In genomic region chrX:25523574-25523973, GRCh38 we compare ENCODE assay signal across 9 cellular contexts.
A peak's percentile ranks its signal among the peaks of the same experiment; 100 is the strongest.
DNase-seq lines count a peak whose midpoint lies in the region; ATAC-seq and TF ChIP-seq lines count a peak whose summit lies in the region.
"Had no signal": no experiment of that assay in that cellular context is flagged by ENCODE, and none has a peak within 500 bp of the region (broad histone marks: within the 10 kb centered on the region; RNA-seq: fewer than 3 reads in every experiment).

No MANE protein-coding gene starts in this region.

- H2AFZ ChIP-seq in mesenchymal stem cell (ENCODE audit: low read depth, low read length) = no peak overlapping the region

- whole genome bisulfite sequencing in mesenchymal stem cell = 0% methylated on average over 3 of the region's 5 CpGs

- no peaks in the 10 kb centered on the region for H3K9me3 ChIP-seq in mesenchymal stem cell (ENCODE audit: control insufficient read depth, low read length)
- H3K9me3 ChIP-seq: thoracic aorta had no signal

- no peak for ATAC-seq in HG02973 (IDR thresholded peaks at IDR 0.05; ENCODE audit: unreplicated experiment)
- no peak for ATAC-seq in activated naive CD4-positive, alpha-beta T cell treated with anti-CD3 and anti-CD28 coated beads, Interleukin-2, amount 50 U/mL, for 72 hours
- no peak for ATAC-seq in GM18520 (IDR thresholded peaks at IDR 0.05; ENCODE audit: unreplicated experiment)

- H3K4me3 ChIP-seq in GM12865 (ENCODE audit: low read depth, low read length) = no peak overlapping the region
- no peak overlapping the region for H3K4me3 ChIP-seq in astrocyte of the cerebellum (ENCODE audit: low read depth, low read length)
- no peak overlapping the region for H3K4me3 ChIP-seq in mesenchymal stem cell (ENCODE audit: insufficient read depth in 1 of 2, low read depth in 1 of 2, low read length in 2 of 2)
- H3K4me3 ChIP-seq: thoracic aorta had no signal

- in situ Hi-C loops in astrocyte of the cerebellum (cut with HindIII; ENCODE audit: low sequenced_read_pairs) = no loop called here

- no peak overlapping the region for H3K18ac ChIP-seq in mesenchymal stem cell (ENCODE audit: low read depth in 1 of 2, low read length in 2 of 2)

- H2BK120ac ChIP-seq in mesenchymal stem cell (ENCODE audit: low read depth, low read length) = no peak overlapping the region

- DNase-seq in GM12865 (ENCODE audit: low read depth) (peak; percentile 13), NCI-H1105 treated with DMSO at 0.1 percent for 48 hours (lab: John Stamatoyannopoulos, UW) (peak; percentile 58), astrocyte of the cerebellum (ENCODE audit: low read depth) (peak; percentile 13), mesenchymal stem cell (no peak), DMS79 (lab: John Stamatoyannopoulos, UW) (no peak)
- no peak for DNase-seq in activated naive CD4-positive, alpha-beta T cell treated with anti-CD3 and anti-CD28 coated beads, Interleukin-2, amount 50 U/mL, for 72 hours (ENCODE audit: low spot score in 2 of 2)

- H3K4me1 ChIP-seq in mesenchymal stem cell (ENCODE audit: control insufficient read depth, insufficient read depth, low read depth, low read length) = no peaks in the 10 kb centered on the region

- no peak overlapping the region for H3K27ac ChIP-seq in mesenchymal stem cell (ENCODE audit: low read length, poor library complexity, severe bottlenecking)
- H3K27ac ChIP-seq: thoracic aorta had no signal

- TF ChIP-seq CTCF in GM12865 (IDR thresholded peaks at IDR 0.05; ENCODE audit: insufficient read depth, low read depth, low read length, missing control alignments) (no peak), astrocyte of the cerebellum (IDR thresholded peaks at IDR 0.05; ENCODE audit: low read depth, low read length, missing control alignments) (peak; percentile 46)

- peak overlapping the region; percentile 46 for H3K9ac ChIP-seq in mesenchymal stem cell (ENCODE audit: low read length)

- H3K9me3 Mint-ChIP-seq in activated naive CD4-positive, alpha-beta T cell treated with anti-CD3 and anti-CD28 coated beads, Interleukin-2, amount 50 U/mL, for 72 hours = no peaks in the 10 kb centered on the region

- H3K23ac ChIP-seq in mesenchymal stem cell (ENCODE audit: low read length in 2 of 2) = no peak overlapping the region

- no peak overlapping the region for H3K4ac ChIP-seq in mesenchymal stem cell (ENCODE audit: low read depth in 1 of 2, low read length in 2 of 2)

- H3K36me3 Mint-ChIP-seq in activated naive CD4-positive, alpha-beta T cell treated with anti-CD3 and anti-CD28 coated beads, Interleukin-2, amount 50 U/mL, for 72 hours = no peaks in the 10 kb centered on the region

- no peak overlapping the region for H2BK15ac ChIP-seq in mesenchymal stem cell (ENCODE audit: low read depth, poor library complexity, severe bottlenecking)

- H3K27me3 ChIP-seq in mesenchymal stem cell (ENCODE audit: control insufficient read depth in 1 of 2, insufficient read depth in 1 of 2, low read length in 2 of 2) = no peaks in the 10 kb centered on the region

- H2AK5ac ChIP-seq in mesenchymal stem cell (ENCODE audit: low read length, severe bottlenecking) = no peak overlapping the region

- H3K79me1 ChIP-seq in mesenchymal stem cell (replicated peaks; ENCODE audit: low read length, poor library complexity, severe bottlenecking) = no peaks in the 10 kb centered on the region

- H2BK12ac ChIP-seq in mesenchymal stem cell (ENCODE audit: low read length in 2 of 2) = no peak overlapping the region

- H3K36me3 ChIP-seq in mesenchymal stem cell (ENCODE audit: control insufficient read depth in 1 of 2, insufficient read depth in 2 of 2, low read depth in 1 of 2, low read length in 2 of 2) = no peaks in the 10 kb centered on the region
- H3K36me3 ChIP-seq: thoracic aorta had no signal

- no peak overlapping the region for H3K14ac ChIP-seq in mesenchymal stem cell (ENCODE audit: low read length in 2 of 2)

- H3K4me2 ChIP-seq in mesenchymal stem cell (ENCODE audit: low read length, poor library complexity, severe bottlenecking) = no peak overlapping the region

- H4K91ac ChIP-seq in mesenchymal stem cell (ENCODE audit: low read length) = no peak overlapping the region

- H3K27ac Mint-ChIP-seq in activated naive CD4-positive, alpha-beta T cell treated with anti-CD3 and anti-CD28 coated beads, Interleukin-2, amount 50 U/mL, for 72 hours = no peak overlapping the region

- H4K8ac ChIP-seq in mesenchymal stem cell (ENCODE audit: low read length) = no peak overlapping the region

- H2BK5ac ChIP-seq in mesenchymal stem cell (ENCODE audit: low read depth, low read length, poor library complexity, severe bottlenecking) = no peak overlapping the region

Comparison
In these comparisons a context has a peak if more than half of its experiments do, and no peak if none do; other contexts are left out.
1. DNase-seq: peak in GM12865 (single experiment), NCI-H1105 treated with DMSO at 0.1 percent for 48 hours (single experiment) and astrocyte of the cerebellum (single experiment); none in mesenchymal stem cell (single experiment), DMS79 (single experiment) and activated naive CD4-positive, alpha-beta T cell treated with anti-CD3 and anti-CD28 coated beads, Interleukin-2, amount 50 U/mL, for 72 hours (0 of 2).